Comparison of ENCODE assay signal across 10 cellular contexts in the genomic region with DNA sequence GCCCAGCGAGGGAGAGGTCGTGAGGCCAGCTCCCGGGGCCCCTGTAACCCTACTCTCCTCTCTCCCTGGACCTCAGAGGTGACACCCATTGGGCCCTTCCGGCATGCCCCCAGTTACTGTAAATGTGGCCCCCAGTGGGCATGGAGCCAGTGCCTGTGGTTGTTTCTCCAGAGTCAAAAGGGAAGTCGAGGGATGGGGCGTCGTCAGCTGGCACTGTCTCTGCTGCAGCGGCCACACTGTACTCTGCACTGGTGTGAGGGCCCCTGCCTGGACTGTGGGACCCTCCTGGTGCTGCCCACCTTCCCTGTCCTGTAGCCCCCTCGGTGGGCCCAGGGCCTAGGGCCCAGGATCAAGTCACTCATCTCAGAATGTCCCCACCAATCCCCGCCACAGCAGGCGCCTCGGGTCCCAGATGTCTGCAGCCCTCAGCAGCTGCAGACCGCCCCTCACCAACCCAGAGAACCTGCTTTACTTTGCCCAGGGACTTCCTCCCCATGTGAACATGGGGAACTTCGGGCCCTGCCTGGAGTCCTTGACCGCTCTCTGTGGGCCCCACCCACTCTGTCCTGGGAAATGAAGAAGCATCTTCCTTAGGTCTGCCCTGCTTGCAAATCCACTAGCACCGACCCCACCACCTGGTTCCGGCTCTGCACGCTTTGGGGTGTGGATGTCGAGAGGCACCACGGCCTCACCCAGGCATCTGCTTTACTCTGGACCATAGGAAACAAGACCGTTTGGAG. TPM values are rescaled to one million over a fixed set of nuclear protein-coding genes. Genes with fewer than 3 reads are reported as not detected.
A peak's percentile ranks its signal among the peaks of the same experiment; 100 is the strongest.
DNase-seq lines count a peak whose midpoint lies in the region; TF ChIP-seq lines count a peak whose summit lies in the region.
"Had no signal": no experiment of that assay in that cellular context is flagged by ENCODE, and none has a peak within 500 bp of the region (broad histone marks: within the 10 kb centered on the region; RNA-seq: fewer than 3 reads in every experiment).

No MANE protein-coding gene starts in this region.

- H3K9ac ChIP-seq in adipocyte (ENCODE audit: low read length): peak overlapping the region; percentile 14

- peaks cover 52% of the 10 kb centered on the region for H3K4me1 Mint-ChIP-seq in activated T-cell treated with anti-CD3 and anti-CD28 coated beads, Interleukin-2, amount 50 U/mL, for 24 hours (ENCODE audit: low read depth)
- peaks cover 18% of the 10 kb centered on the region for H3K4me1 Mint-ChIP-seq in type B pancreatic cell (ENCODE audit: unreplicated experiment)

- H3K9me3 ChIP-seq in adipocyte (ENCODE audit: control insufficient read depth, low read length) (no peaks in the 10 kb centered on the region), HAP-1 (no peaks in the 10 kb centered on the region)
- H3K9me3 ChIP-seq: BE2C had no signal

- H3K4me3 Mint-ChIP-seq in activated T-cell treated with anti-CD3 and anti-CD28 coated beads, Interleukin-2, amount 50 U/mL, for 24 hours: no peak overlapping the region
- H3K4me3 Mint-ChIP-seq in type B pancreatic cell: peak overlapping the region; percentile 5

- H3K36me3 ChIP-seq in adipocyte (ENCODE audit: control insufficient read depth, insufficient read depth, low read length, severe bottlenecking) (no peaks in the 10 kb centered on the region), HAP-1 (replicated peaks) (no peaks in the 10 kb centered on the region)
- H3K36me3 ChIP-seq: BE2C had no signal

- H3K9me3 Mint-ChIP-seq in activated T-cell treated with anti-CD3 and anti-CD28 coated beads, Interleukin-2, amount 50 U/mL, for 24 hours: no peaks in the 10 kb centered on the region
- no peaks in the 10 kb centered on the region for H3K9me3 Mint-ChIP-seq in type B pancreatic cell
- H3K9me3 Mint-ChIP-seq: activated T-cell treated with anti-CD3 and anti-CD28 coated beads, Interleukin-2, amount 50 U/mL, for 72 hours had no signal

- H3K36me3 Mint-ChIP-seq in activated T-cell treated with anti-CD3 and anti-CD28 coated beads, Interleukin-2, amount 50 U/mL, for 24 hours (ENCODE audit: low read depth): peaks cover 19% of the 10 kb centered on the region
- H3K36me3 Mint-ChIP-seq in type B pancreatic cell: no peaks in the 10 kb centered on the region

- no peak overlapping the region for H3K4me3 ChIP-seq in adipocyte (ENCODE audit: low read length)
- H3K4me3 ChIP-seq in HAP-1: no peak overlapping the region

- H3K27me3 ChIP-seq in adipocyte (replicated peaks; ENCODE audit: control insufficient read depth, insufficient read depth, low read length) (no peaks in the 10 kb centered on the region), HAP-1 (ENCODE audit: low read depth) (no peaks in the 10 kb centered on the region)
- H3K27me3 ChIP-seq: BE2C had no signal

- no peak for DNase-seq in activated T-cell treated with anti-CD3 and anti-CD28 coated beads, Interleukin-2, amount 50 U/mL, for 24 hours
- no peak for DNase-seq in activated T-cell treated with anti-CD3 and anti-CD28 coated beads, Interleukin-2, amount 50 U/mL, for 1 hour
- DNase-seq in adipocyte (ENCODE audit: low read depth) (no peak), medulla oblongata (ENCODE audit: extremely low spot score) (peak; percentile 58), type B pancreatic cell (ENCODE audit: extremely low spot score, unreplicated experiment) (no peak), HAP-1 (ENCODE audit: low spot score in 2 of 2) (no peak), RKO (ENCODE audit: low spot score) (no peak)
- no peak for DNase-seq in stimulated activated CD4-positive, alpha-beta T cell treated with anti-CD3 and anti-CD28 coated beads, Interleukin-2, amount 100 ng/mL, for 48 hours
- DNase-seq: activated T-cell treated with anti-CD3 and anti-CD28 coated beads, Interleukin-2, amount 50 U/mL, for 72 hours; BE2C had no signal

- in situ Hi-C loops in HAP-1 (cut with MboI; ENCODE audit: low sequenced_read_pairs): no loop called here

- H3K4me1 ChIP-seq in adipocyte (ENCODE audit: control insufficient read depth, insufficient read depth, low read length) (peaks cover 17% of the 10 kb centered on the region), HAP-1 (no peaks in the 10 kb centered on the region)
- H3K4me1 ChIP-seq: BE2C had no signal

- H3K27ac Mint-ChIP-seq in activated T-cell treated with anti-CD3 and anti-CD28 coated beads, Interleukin-2, amount 50 U/mL, for 24 hours: peak overlapping the region; percentile 84
- H3K27ac Mint-ChIP-seq in type B pancreatic cell: no peak overlapping the region

- TF ChIP-seq CTCF in type B pancreatic cell (conservative IDR thresholded peaks at IDR 0.05): no peak

- no peaks in the 10 kb centered on the region for H3K27me3 Mint-ChIP-seq in activated T-cell treated with anti-CD3 and anti-CD28 coated beads, Interleukin-2, amount 50 U/mL, for 24 hours
- H3K27me3 Mint-ChIP-seq in type B pancreatic cell: peaks cover 6% of the 10 kb centered on the region

RNA-seq across cellular contexts. Expression of a gene that starts 23.7 kb away (rescaled TPM):
- 2.4 and 3.3 TPM in 2 replicates for total RNA-seq in type B pancreatic cell (ENCODE audit: low replicate concordance)
